ENCODE assay signal across 8 cellular contexts in the genomic region with DNA sequence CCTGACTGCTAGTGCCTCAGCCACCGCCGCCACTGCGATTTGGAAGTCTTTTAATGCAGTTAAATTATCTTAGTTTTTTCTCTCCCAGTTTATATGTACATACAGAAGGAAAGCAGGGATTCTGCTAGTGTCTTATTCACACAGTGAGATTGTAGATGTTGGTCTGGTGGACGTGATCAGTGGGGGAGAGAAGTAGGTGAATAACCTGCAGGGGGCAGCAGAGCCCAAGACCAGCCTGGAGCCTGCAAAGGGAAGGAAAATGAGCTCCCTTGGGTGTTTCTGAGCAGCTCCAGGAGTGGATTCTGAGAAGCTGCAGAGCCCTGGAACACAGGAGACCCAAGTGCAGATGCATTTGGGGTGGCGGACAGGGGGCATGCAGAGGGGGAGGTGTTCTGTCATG.
DNase-seq lines count a peak whose midpoint lies in the region; ATAC-seq lines count a peak whose summit lies in the region.

No MANE protein-coding gene starts in this region.

- H3K27me3 Mint-ChIP-seq in memory B cell, result peaks cover 3% of the 10 kb centered on the region

- H3K4me3 Mint-ChIP-seq in memory B cell, result peak overlapping the region; percentile 8

- H3K36me3 Mint-ChIP-seq in memory B cell, result peaks cover 6% of the 10 kb centered on the region

- H3K9me3 Mint-ChIP-seq in memory B cell, result no peaks in the 10 kb centered on the region

- DNase-seq in ELF-1 (ENCODE audit: low read depth, low spot score) (peak; percentile 67), NCI-H1105 treated with DMSO at 0.1 percent for 48 hours (lab: John Stamatoyannopoulos, UW) (peak; percentile 57), memory B cell (ENCODE audit: low spot score in 2 of 2) (peak; percentile 19 to 27), NCI-H128 (lab: John Stamatoyannopoulos, UW; ENCODE audit: unreplicated experiment) (no peak)
- peak; percentile 56 for DNase-seq in activated CD4-positive, alpha-beta T cell treated with anti-CD3 and anti-CD28 coated beads, Interleukin-2, amount 50 U/mL, for 1 hour
- DNase-seq in effector CD4-positive, alpha-beta T cell, result peak; percentile 31
- DNase-seq in stimulated activated CD8-positive, alpha-beta memory T cell treated with anti-CD3 and anti-CD28 coated beads, Interleukin-2, amount 100 ng/mL, for 48 hours (ENCODE audit: low read depth in 2 of 2), result peak; percentile 24 to 71

- ATAC-seq in memory B cell (ENCODE audit: low read depth) (peak; percentile 39), GM19035 (IDR thresholded peaks at IDR 0.05; ENCODE audit: unreplicated experiment) (no peak)

- no peak overlapping the region for H3K27ac Mint-ChIP-seq in memory B cell

- H3K4me1 Mint-ChIP-seq in memory B cell, result peaks cover 8% of the 10 kb centered on the region
